8 cellular contexts compared by ENCODE assay signal in the genomic region with DNA sequence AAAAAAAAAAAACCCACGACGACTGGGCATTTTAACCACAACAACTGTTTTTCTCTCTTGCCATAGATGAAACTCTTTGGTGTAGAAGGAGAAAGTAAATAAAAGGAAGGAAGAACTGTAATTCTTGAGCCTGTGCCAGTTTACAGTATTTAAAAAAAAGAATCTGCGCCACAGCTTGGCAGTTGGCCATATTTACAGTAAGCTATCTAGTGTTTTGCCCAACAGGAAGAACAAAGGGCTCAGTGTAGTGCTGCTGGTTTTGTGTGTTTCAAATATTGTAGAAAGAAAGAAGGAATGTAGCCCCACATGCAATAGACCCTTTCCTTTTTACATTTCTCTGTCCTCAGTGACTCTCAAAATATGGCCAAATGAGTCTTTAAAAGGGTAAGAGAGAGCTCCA.
DNase-seq lines count a peak whose midpoint lies in the region; ATAC-seq and TF ChIP-seq lines count a peak whose summit lies in the region.

No MANE protein-coding gene starts in this region.

- peak overlapping the region in 1 of 2 donors; percentile 19 for H3K4me3 ChIP-seq in cardiac fibroblast (replicated peaks in 1 of 2; ENCODE audit: low read depth in 2 of 2, low read length in 2 of 2)

- TF ChIP-seq CTCF in cardiac fibroblast (IDR thresholded peaks at IDR 0.05; ENCODE audit: low read depth, low read length): no peak

- no peak for ATAC-seq in GM19328 (IDR thresholded peaks at IDR 0.05; ENCODE audit: unreplicated experiment)
- ATAC-seq in GM19023 (IDR thresholded peaks at IDR 0.05; ENCODE audit: unreplicated experiment): no peak

- DNase-seq in NCI-H1092 treated with DMSO at 0.1 percent for 48 hours (lab: John Stamatoyannopoulos, UW): peak; percentile 24
- DNase-seq in NCI-H1092 (lab: John Stamatoyannopoulos, UW): no peak
- DNase-seq in NCI-H2196 (lab: John Stamatoyannopoulos, UW; ENCODE audit: unreplicated experiment): peak; percentile 19
- peak; percentile 68 to 69 for DNase-seq in cardiac fibroblast (ENCODE audit: low read depth in 2 of 2)
- peak; percentile 85 to 93 for DNase-seq in lung microvascular endothelial cell (ENCODE audit: low read depth in 2 of 2)
- no peak for DNase-seq in NK-92 (lab: John Stamatoyannopoulos, UW; ENCODE audit: unreplicated experiment)

Comparison
In these comparisons a context has a peak if more than half of its experiments do, and no peak if none do; other contexts are left out.
1. DNase-seq: peak in NCI-H1092 treated with DMSO at 0.1 percent for 48 hours (single experiment), NCI-H2196 (single experiment), cardiac fibroblast (2 of 2) and lung microvascular endothelial cell (2 of 2); none in NCI-H1092 (single experiment) and NK-92 (single experiment).